Comparison of ENCODE assay signal across 2 cellular contexts in the genomic region with DNA sequence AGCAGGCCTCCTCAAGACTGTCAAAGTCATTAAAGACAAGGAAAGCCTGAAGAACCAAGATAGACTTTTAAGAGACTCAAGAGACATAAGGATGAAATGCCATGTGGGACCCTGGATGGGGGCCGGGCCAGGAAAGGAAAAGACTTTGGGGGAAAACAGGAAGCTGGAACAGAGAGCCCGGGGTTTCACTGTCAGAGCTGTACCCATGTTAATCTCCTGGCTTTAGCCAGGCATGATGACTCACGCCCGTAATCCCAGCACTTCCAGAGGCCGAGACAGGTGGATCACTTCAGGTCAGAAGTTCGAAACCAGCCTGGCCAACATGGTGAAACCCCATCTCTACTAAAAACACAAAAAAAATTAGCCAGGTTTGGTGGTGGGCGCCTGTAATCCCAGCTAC.
TF ChIP-seq lines count a peak whose summit lies in the region.

No MANE protein-coding gene starts in this region.

TF ChIP-seq in K562, 482 proteins besides CTCF, POLR2A, EP300 and RAD21 (continues in another document):
- TF ChIP-seq C11orf30 (IDR thresholded peaks at IDR 0.05; ENCODE audit: low read depth) (no peak), TAL1 (IDR thresholded peaks at IDR 0.05) (no peak), ELK3 (CRISPR knock-in tag; IDR thresholded peaks at IDR 0.05) (no peak), CAMTA2 (CRISPR knock-in tag; conservative IDR thresholded peaks at IDR 0.05) (no peak), PKNOX1 (IDR thresholded peaks at IDR 0.05) (no peak), DPF2 (IDR thresholded peaks at IDR 0.05) (peak; percentile 44; the same call in 1 of the 2 replicates), ADNP (tag; IDR thresholded peaks at IDR 0.05) (peak; percentile 63; the same call in 1 of the 2 replicates), CSDE1 (IDR thresholded peaks at IDR 0.05) (no peak), HNRNPH1 (optimal IDR thresholded peaks at IDR 0.05; ENCODE audit: low read depth, low read length) (no peak), FOXP1 (CRISPR knock-in tag; IDR thresholded peaks at IDR 0.05) (no peak), JUND (IDR thresholded peaks at IDR 0.05; ENCODE audit: borderline replicate concordance, low read depth, low read length) (peak; percentile 70), JUND (tag; IDR thresholded peaks at IDR 0.05; ENCODE audit: borderline replicate concordance, low read depth, low read length) (no peak; the same call in 2 of the 3 replicates), NCOR1 (IDR thresholded peaks at IDR 0.05) (no peak), MCM5 (IDR thresholded peaks at IDR 0.05; ENCODE audit: low read depth) (no peak), ATF1 (CRISPR knock-in tag; IDR thresholded peaks at IDR 0.05) (no peak), ATF1 (tag; IDR thresholded peaks at IDR 0.05) (no peak), U2AF2 (optimal IDR thresholded peaks at IDR 0.05; ENCODE audit: low read depth, low read length) (no peak), ESRRB (CRISPR knock-in tag; IDR thresholded peaks at IDR 0.05; ENCODE audit: borderline replicate concordance) (no peak), ZBTB5 (IDR thresholded peaks at IDR 0.05) (no peak), FOSL1 (tag; conservative IDR thresholded peaks at IDR 0.05) (peak; percentile 64), KLF13 (tag; IDR thresholded peaks at IDR 0.05; ENCODE audit: borderline replicate concordance, low read depth) (no peak), TBP (optimal IDR thresholded peaks at IDR 0.05; ENCODE audit: low read depth, low read length) (peak; percentile 7), ARID1B (IDR thresholded peaks at IDR 0.05) (peak; percentile 43), SP1 (CRISPR knock-in tag; IDR thresholded peaks at IDR 0.05) (no peak), MXI1 (IDR thresholded peaks at IDR 0.05; ENCODE audit: low read depth, low read length) (no peak)
- TF ChIP-seq, protein P1, sequence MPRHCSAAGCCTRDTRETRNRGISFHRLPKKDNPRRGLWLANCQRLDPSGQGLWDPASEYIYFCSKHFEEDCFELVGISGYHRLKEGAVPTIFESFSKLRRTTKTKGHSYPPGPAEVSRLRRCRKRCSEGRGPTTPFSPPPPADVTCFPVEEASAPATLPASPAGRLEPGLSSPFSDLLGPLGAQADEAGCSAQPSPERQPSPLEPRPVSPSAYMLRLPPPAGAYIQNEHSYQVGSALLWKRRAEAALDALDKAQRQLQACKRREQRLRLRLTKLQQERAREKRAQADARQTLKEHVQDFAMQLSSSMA (CRISPR knock-in tag; IDR thresholded peaks at IDR 0.05), result no peak
- TF ChIP-seq, protein P2, sequence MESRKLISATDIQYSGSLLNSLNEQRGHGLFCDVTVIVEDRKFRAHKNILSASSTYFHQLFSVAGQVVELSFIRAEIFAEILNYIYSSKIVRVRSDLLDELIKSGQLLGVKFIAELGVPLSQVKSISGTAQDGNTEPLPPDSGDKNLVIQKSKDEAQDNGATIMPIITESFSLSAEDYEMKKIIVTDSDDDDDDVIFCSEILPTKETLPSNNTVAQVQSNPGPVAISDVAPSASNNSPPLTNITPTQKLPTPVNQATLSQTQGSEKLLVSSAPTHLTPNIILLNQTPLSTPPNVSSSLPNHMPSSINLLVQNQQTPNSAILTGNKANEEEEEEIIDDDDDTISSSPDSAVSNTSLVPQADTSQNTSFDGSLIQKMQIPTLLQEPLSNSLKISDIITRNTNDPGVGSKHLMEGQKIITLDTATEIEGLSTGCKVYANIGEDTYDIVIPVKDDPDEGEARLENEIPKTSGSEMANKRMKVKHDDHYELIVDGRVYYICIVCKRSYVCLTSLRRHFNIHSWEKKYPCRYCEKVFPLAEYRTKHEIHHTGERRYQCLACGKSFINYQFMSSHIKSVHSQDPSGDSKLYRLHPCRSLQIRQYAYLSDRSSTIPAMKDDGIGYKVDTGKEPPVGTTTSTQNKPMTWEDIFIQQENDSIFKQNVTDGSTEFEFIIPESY (CRISPR knock-in tag; IDR thresholded peaks at IDR 0.05), result no peak
- TF ChIP-seq, protein P3, sequence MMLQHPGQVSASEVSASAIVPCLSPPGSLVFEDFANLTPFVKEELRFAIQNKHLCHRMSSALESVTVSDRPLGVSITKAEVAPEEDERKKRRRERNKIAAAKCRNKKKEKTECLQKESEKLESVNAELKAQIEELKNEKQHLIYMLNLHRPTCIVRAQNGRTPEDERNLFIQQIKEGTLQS (IDR thresholded peaks at IDR 0.05), result peak; percentile 73
- TF ChIP-seq, protein P3 (CRISPR knock-in tag; conservative IDR thresholded peaks at IDR 0.05), result no peak

TF ChIP-seq in HEK293T, 16 proteins besides CTCF, POLR2A, EP300 and RAD21:
- no peak for TF ChIP-seq ELF4 (IDR thresholded peaks at IDR 0.05)
- TF ChIP-seq TARDBP (IDR thresholded peaks at IDR 0.05), result no peak
- TF ChIP-seq LEF1 (IDR thresholded peaks at IDR 0.05; ENCODE audit: borderline replicate concordance), result no peak
- no peak for TF ChIP-seq L3MBTL2 (conservative IDR thresholded peaks at IDR 0.05)
- TF ChIP-seq FOXK2 (IDR thresholded peaks at IDR 0.05), result no peak
- no peak for TF ChIP-seq BHLHE40 (IDR thresholded peaks at IDR 0.05; ENCODE audit: borderline replicate concordance)
- no peak for TF ChIP-seq SP1 (IDR thresholded peaks at IDR 0.05)
- no peak for TF ChIP-seq ARNT (IDR thresholded peaks at IDR 0.05)
- TF ChIP-seq FOXM1 (IDR thresholded peaks at IDR 0.05; ENCODE audit: borderline replicate concordance), result no peak
- TF ChIP-seq FOXA1 (IDR thresholded peaks at IDR 0.05), result no peak
- no peak for TF ChIP-seq PKNOX1 (IDR thresholded peaks at IDR 0.05)
- TF ChIP-seq CTBP1 (IDR thresholded peaks at IDR 0.05; ENCODE audit: borderline replicate concordance), result no peak
- TF ChIP-seq HDGF (IDR thresholded peaks at IDR 0.05; ENCODE audit: borderline replicate concordance), result no peak
- TF ChIP-seq NFRKB (IDR thresholded peaks at IDR 0.05), result no peak
- TF ChIP-seq SUZ12 (IDR thresholded peaks at IDR 0.05), result no peak
- TF ChIP-seq ZNF384 (IDR thresholded peaks at IDR 0.05), result no peak
